ENCODE assay signal across 10 cellular contexts in the genomic region with DNA sequence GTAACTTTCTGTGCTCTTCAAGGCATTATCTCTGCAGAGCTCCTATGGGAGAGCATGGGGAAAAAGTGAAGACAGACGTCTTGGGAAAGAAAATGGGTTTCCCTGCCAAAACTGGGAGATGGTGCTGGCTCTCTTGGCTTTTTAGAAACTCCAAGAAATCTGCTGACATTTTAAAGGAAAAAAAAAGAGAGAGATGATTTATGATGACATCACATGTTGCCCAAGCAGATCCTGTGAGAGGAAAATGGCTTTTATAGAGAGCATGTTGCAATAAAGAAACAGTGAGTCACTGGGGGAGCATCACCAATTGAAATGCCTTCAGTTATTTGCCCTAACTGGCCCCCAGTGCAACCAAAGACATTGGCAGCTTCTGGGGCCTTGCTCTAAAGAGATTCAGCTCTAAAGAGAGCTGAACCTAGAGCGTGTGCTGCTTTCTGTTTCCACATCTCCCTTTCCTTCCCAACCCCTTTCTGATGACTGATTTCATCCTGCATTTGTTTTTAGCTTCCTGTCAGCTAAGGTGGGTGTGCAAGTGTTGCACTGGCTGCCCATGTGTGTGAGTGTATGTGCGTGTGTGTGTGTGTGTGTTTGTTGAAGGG. TPM values are rescaled to one million over a fixed set of nuclear protein-coding genes. Genes with fewer than 3 reads are reported as not detected.
DNase-seq lines count a peak whose midpoint lies in the region; ATAC-seq and TF ChIP-seq lines count a peak whose summit lies in the region.
"Had no signal": no experiment of that assay in that cellular context is flagged by ENCODE, and none has a peak within 500 bp of the region (broad histone marks: within the 10 kb centered on the region; RNA-seq: fewer than 3 reads in every experiment).

No MANE protein-coding gene starts in this region.

- no peak overlapping the region for H3K9ac ChIP-seq in smooth muscle cell (ENCODE audit: low read depth)

- ATAC-seq in SK-N-SH treated with all-trans-retinoic acid at 6 μM for 48 hours: peak; percentile 63
- ATAC-seq in GM19328 (IDR thresholded peaks at IDR 0.05; ENCODE audit: unreplicated experiment): no peak
- ATAC-seq in GM21825 (IDR thresholded peaks at IDR 0.05; ENCODE audit: unreplicated experiment): no peak

- peaks cover 13% of the 10 kb centered on the region for H3K4me1 ChIP-seq in smooth muscle cell (ENCODE audit: low read depth)

- H3K9me3 ChIP-seq in smooth muscle cell (replicated peaks; ENCODE audit: low read depth): no peaks in the 10 kb centered on the region

- DNase-seq in HCEC 1CT (peak; percentile 79), foreskin melanocyte (peak; percentile 79), smooth muscle cell (lab: John Stamatoyannopoulos, UW; ENCODE audit: unreplicated experiment) (no peak), NCI-H446 (lab: John Stamatoyannopoulos, UW) (no peak)
- no peak for DNase-seq in activated CD4-positive, alpha-beta T cell treated with anti-CD3 and anti-CD28 coated beads for 4 hours
- DNase-seq: stimulated activated CD4-positive, alpha-beta T cell treated with anti-CD3 and anti-CD28 coated beads, Interleukin-2, amount 100 ng/mL, for 24 hours; WERI-Rb-1 had no signal

- H3F3A ChIP-seq in smooth muscle cell (ENCODE audit: low read depth): peaks cover 7% of the 10 kb centered on the region

- no peaks in the 10 kb centered on the region for H3K36me3 ChIP-seq in smooth muscle cell (ENCODE audit: low read depth)
- H3K36me3 ChIP-seq: WERI-Rb-1 had no signal

- H3K4me2 ChIP-seq in smooth muscle cell: peak overlapping the region; percentile 52

- H4K20me1 ChIP-seq in smooth muscle cell (ENCODE audit: low read depth): no peaks in the 10 kb centered on the region

- no peaks in the 10 kb centered on the region for H3K27me3 ChIP-seq in smooth muscle cell (ENCODE audit: low read depth)

- no peak for TF ChIP-seq CTCF in smooth muscle cell (IDR thresholded peaks at IDR 0.05; ENCODE audit: borderline replicate concordance, insufficient read depth, poor library complexity, severe bottlenecking)

- H2AFZ ChIP-seq in smooth muscle cell (ENCODE audit: low read depth): no peak overlapping the region

- H3K79me2 ChIP-seq in smooth muscle cell (ENCODE audit: low read depth): no peaks in the 10 kb centered on the region

- no peak overlapping the region for H3K4me3 ChIP-seq in smooth muscle cell

- peak overlapping the region; percentile 20 for H3K27ac ChIP-seq in smooth muscle cell (ENCODE audit: low read depth)
- H3K27ac ChIP-seq: WERI-Rb-1 had no signal

- WGBS in smooth muscle cell (ENCODE audit: low lambda C conversion rate): 36% methylated on average over 3 of the region's 3 CpGs

TF ChIP-seq in SK-N-SH treated with all-trans-retinoic acid at 6 μM for 48 hours, 23 proteins besides CTCF, POLR2A, EP300 and RAD21:
- TF ChIP-seq RARB (CRISPR knock-in tag; IDR thresholded peaks at IDR 0.05) (no peak), OSR1 (CRISPR knock-in tag; IDR thresholded peaks at IDR 0.05) (no peak), ZC3H10 (CRISPR knock-in tag; IDR thresholded peaks at IDR 0.05) (no peak), TCF4 (CRISPR knock-in tag; IDR thresholded peaks at IDR 0.05; ENCODE audit: borderline replicate concordance) (no peak), ZNF565 (CRISPR knock-in tag; conservative IDR thresholded peaks at IDR 0.05; ENCODE audit: low read depth) (no peak), ISL1 (CRISPR knock-in tag; IDR thresholded peaks at IDR 0.05) (peak; percentile 83)
- TF ChIP-seq, protein P1, sequence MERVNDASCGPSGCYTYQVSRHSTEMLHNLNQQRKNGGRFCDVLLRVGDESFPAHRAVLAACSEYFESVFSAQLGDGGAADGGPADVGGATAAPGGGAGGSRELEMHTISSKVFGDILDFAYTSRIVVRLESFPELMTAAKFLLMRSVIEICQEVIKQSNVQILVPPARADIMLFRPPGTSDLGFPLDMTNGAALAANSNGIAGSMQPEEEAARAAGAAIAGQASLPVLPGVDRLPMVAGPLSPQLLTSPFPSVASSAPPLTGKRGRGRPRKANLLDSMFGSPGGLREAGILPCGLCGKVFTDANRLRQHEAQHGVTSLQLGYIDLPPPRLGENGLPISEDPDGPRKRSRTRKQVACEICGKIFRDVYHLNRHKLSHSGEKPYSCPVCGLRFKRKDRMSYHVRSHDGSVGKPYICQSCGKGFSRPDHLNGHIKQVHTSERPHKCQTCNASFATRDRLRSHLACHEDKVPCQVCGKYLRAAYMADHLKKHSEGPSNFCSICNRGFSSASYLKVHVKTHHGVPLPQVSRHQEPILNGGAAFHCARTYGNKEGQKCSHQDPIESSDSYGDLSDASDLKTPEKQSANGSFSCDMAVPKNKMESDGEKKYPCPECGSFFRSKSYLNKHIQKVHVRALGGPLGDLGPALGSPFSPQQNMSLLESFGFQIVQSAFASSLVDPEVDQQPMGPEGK (CRISPR knock-in tag; IDR thresholded peaks at IDR 0.05; ENCODE audit: borderline replicate concordance): peak; percentile 59; the same call in 1 of the 2 replicates
- TF ChIP-seq, protein P2, sequence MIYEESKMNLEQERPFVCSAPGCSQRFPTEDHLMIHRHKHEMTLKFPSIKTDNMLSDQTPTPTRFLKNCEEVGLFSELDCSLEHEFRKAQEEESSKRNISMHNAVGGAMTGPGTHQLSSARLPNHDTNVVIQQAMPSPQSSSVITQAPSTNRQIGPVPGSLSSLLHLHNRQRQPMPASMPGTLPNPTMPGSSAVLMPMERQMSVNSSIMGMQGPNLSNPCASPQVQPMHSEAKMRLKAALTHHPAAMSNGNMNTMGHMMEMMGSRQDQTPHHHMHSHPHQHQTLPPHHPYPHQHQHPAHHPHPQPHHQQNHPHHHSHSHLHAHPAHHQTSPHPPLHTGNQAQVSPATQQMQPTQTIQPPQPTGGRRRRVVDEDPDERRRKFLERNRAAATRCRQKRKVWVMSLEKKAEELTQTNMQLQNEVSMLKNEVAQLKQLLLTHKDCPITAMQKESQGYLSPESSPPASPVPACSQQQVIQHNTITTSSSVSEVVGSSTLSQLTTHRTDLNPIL (CRISPR knock-in tag; IDR thresholded peaks at IDR 0.05; ENCODE audit: low read depth): no peak

RNA-seq across cellular contexts. Expression of a gene that starts 37.7 kb away (rescaled TPM):
- 1.5 and 87.4 TPM in 2 replicates for total RNA-seq in smooth muscle cell
- 1.6 and 2.0 TPM in 2 replicates for polyA plus RNA-seq in smooth muscle cell

Comparison
In these comparisons a context has a peak if more than half of its experiments do, and no peak if none do; other contexts are left out.
1. DNase-seq: peak in HCEC 1CT (single experiment) and foreskin melanocyte (single experiment); none in smooth muscle cell (single experiment), NCI-H446 (0 of 2) and activated CD4-positive, alpha-beta T cell treated with anti-CD3 and anti-CD28 coated beads for 4 hours (0 of 2).